ENCODE assay signal across 2 cellular contexts in the genomic region with DNA sequence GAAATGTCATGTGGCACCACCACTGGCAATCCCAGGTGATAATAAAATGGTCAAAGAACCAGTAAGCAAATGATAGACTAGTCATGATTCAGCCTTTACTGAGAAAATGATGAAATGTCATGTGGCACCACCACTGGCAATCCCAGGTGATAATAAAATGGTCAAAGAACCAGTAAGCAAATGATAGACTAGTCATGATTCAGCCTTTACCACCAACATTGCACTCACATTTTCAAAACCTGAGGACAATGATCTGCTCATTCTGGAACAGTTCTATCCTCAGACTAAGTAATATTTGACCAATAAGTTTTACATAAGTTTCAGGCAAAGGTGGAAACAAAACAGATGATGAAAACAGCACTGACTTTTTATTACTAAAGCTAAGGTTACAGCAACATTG. TPM values are rescaled to one million over a fixed set of nuclear protein-coding genes. Genes with fewer than 3 reads are reported as not detected.
"Had no signal": no experiment of that assay in that cellular context is flagged by ENCODE, and none has a peak within 500 bp of the region (broad histone marks: within the 10 kb centered on the region; RNA-seq: fewer than 3 reads in every experiment).

No MANE protein-coding gene starts in this region.

RNA-seq across cellular contexts. Expression of a gene that starts 3.2 kb away (rescaled TPM):
- total RNA-seq: myocyte had no signal
- polyA plus RNA-seq: smooth muscle cell had no signal
